8 cellular contexts compared by ENCODE assay signal in genomic region chr1:155173478-155174333, GRCh38. TPM values are rescaled to one million over a fixed set of nuclear protein-coding genes. Genes with fewer than 3 reads are reported as not detected.
A peak's percentile ranks its signal among the peaks of the same experiment; 100 is the strongest.
DNase-seq lines count a peak whose midpoint lies in the region; ATAC-seq and TF ChIP-seq lines count a peak whose summit lies in the region.

Gene TRIM46 (plus strand): TSS chr1:155173849. CDS start chr1:155173967, 118 bp downstream.

- intact Hi-C loops in left colon (cut with DNase I, micrococcal nuclease), result loop anchor here in 1 of 2 donors (5.0 kb wide), 1 partner anchor 81 kb away; no protein-coding TSS in a partner anchor

- ATAC-seq in activated CD4-positive, CD25-positive, alpha-beta regulatory T cell treated with anti-CD3 and anti-CD28 coated beads, Interleukin-2, amount 50 U/mL, for 24 hours, result peak; percentile 33 to 36
- ATAC-seq in central memory CD8-positive, alpha-beta T cell (replicated peaks; ENCODE audit: extremely low read depth, poor library complexity, severe bottlenecking), result peak; percentile 22
- ATAC-seq in left colon, result no peak
- ATAC-seq in HG02870 (IDR thresholded peaks at IDR 0.05; ENCODE audit: unreplicated experiment), result no peak
- no peak for ATAC-seq in GM18520 (IDR thresholded peaks at IDR 0.05; ENCODE audit: unreplicated experiment)

- H3K4me1 Mint-ChIP-seq in central memory CD8-positive, alpha-beta T cell, result peaks cover 43% of the 10 kb centered on the region

- no peak for TF ChIP-seq CTCF in GM12865 (IDR thresholded peaks at IDR 0.05; ENCODE audit: insufficient read depth, low read depth, low read length, missing control alignments)

- H3K4me3 ChIP-seq in GM12865 (ENCODE audit: low read depth, low read length), result peak within 1 kb of the TSS; percentile 60

- no peaks in the 10 kb centered on the region for H3K27me3 Mint-ChIP-seq in central memory CD8-positive, alpha-beta T cell

- no peaks in the 10 kb centered on the region for H3K9me3 Mint-ChIP-seq in central memory CD8-positive, alpha-beta T cell

- peak within 1 kb of the TSS; percentile 97 for H3K27ac Mint-ChIP-seq in central memory CD8-positive, alpha-beta T cell (ENCODE audit: low read depth)

- peaks cover 35% of the 10 kb centered on the region for H3K36me3 Mint-ChIP-seq in central memory CD8-positive, alpha-beta T cell (ENCODE audit: insufficient read depth)

- H3K4me3 Mint-ChIP-seq in central memory CD8-positive, alpha-beta T cell, result peak within 1 kb of the TSS; percentile 97

- DNase-seq in GM12865 (ENCODE audit: low read depth), result peak; percentile 54
- peak; percentile 89 for DNase-seq in NCI-H146 (lab: John Stamatoyannopoulos, UW)
- no peak for DNase-seq in central memory CD8-positive, alpha-beta T cell (ENCODE audit: low spot score in 2 of 2)
- DNase-seq in left colon, result peak; percentile 44 to 45
- peak; percentile 71 for DNase-seq in stimulated activated CD4-positive, alpha-beta T cell treated with anti-CD3 and anti-CD28 coated beads, Interleukin-2, amount 100 ng/mL, for 4 hours (ENCODE audit: low read depth)

RNA-seq across cellular contexts. Expression of gene TRIM46, which starts in this region (rescaled TPM):
- total RNA-seq in left colon, result under 1 TPM; 0.28 to 0.52 TPM

Comparison
In these comparisons a context has a peak if more than half of its experiments do, and no peak if none do; other contexts are left out.
1. Peak in DNase-seq in left colon; RNA of the gene not detected or under 1 TPM.
2. DNase-seq: peak in GM12865 (single experiment), NCI-H146 (single experiment) and stimulated activated CD4-positive, alpha-beta T cell treated with anti-CD3 and anti-CD28 coated beads, Interleukin-2, amount 100 ng/mL, for 4 hours (single experiment); none in central memory CD8-positive, alpha-beta T cell (0 of 2).
3. ATAC-seq: peak in activated CD4-positive, CD25-positive, alpha-beta regulatory T cell treated with anti-CD3 and anti-CD28 coated beads, Interleukin-2, amount 50 U/mL, for 24 hours (2 of 2) and central memory CD8-positive, alpha-beta T cell (single experiment); none in left colon (single experiment), HG02870 (single experiment) and GM18520 (single experiment).